Comparison of ENCODE assay signal across 28 cellular contexts in the genomic region with DNA sequence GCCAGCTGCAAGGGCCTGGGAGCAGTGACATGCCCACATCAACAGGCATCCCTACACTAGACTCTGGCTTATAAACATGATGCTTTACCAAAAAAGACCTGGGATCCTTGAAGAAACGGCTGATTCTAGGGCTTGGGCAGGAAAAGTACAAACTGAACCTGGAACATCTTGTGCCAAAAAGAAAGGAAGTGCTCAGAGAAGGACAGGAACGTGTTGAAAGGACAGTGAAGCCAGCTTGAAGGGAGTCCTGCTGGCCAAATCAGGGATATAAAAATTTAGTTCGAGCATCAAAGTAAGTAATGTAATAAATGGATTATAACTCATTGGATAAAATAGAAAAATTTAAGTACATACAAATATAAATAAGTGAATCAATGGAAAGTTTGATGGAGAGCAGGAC. TPM values are rescaled to one million over a fixed set of nuclear protein-coding genes. Genes with fewer than 3 reads are reported as not detected.
A peak's percentile ranks its signal among the peaks of the same experiment; 100 is the strongest.
DNase-seq lines count a peak whose midpoint lies in the region; ATAC-seq, FAIRE-seq and TF ChIP-seq lines count a peak whose summit lies in the region.
"Had no signal": no experiment of that assay in that cellular context is flagged by ENCODE, and none has a peak within 500 bp of the region (broad histone marks: within the 10 kb centered on the region; RNA-seq: fewer than 3 reads in every experiment).

No MANE protein-coding gene starts in this region.

- no peak overlapping the region for H3K4me2 ChIP-seq in osteoblast (ENCODE audit: insufficient read depth, low read length)
- H3K4me2 ChIP-seq: BLaER1, hepatocyte, smooth muscle cell had no signal

- H3K4me3 Mint-ChIP-seq in T-helper 17 cell: no peak overlapping the region
- no peak overlapping the region for H3K4me3 Mint-ChIP-seq in stimulated activated effector memory CD8-positive, alpha-beta T cell treated with anti-CD3 and anti-CD28 coated beads, Interleukin-12 subunit alpha, Interleukin-12 subunit beta, amount 100 ng/mL, for 72 hours
- H3K4me3 Mint-ChIP-seq: dendritic cell treated with granulocyte-macrophage colony-stimulating factor and Interleukin-4, amounts not matched to agents 40 ng/mL and 50 ng/mL, for 4 days; immature natural killer cell; WTC11 had no signal

- peaks cover 11% of the 10 kb centered on the region for H3K27me3 Mint-ChIP-seq in T-helper 17 cell
- H3K27me3 Mint-ChIP-seq: dendritic cell treated with granulocyte-macrophage colony-stimulating factor and Interleukin-4, amounts not matched to agents 40 ng/mL and 50 ng/mL, for 4 days had no signal

- H3K27me3 ChIP-seq in AG04450 (ENCODE audit: control insufficient read depth, insufficient read depth, low read length) (no peaks in the 10 kb centered on the region), esophagus muscularis mucosa (no peaks in the 10 kb centered on the region), osteoblast (ENCODE audit: insufficient read depth, low read length) (no peaks in the 10 kb centered on the region)
- H3K27me3 ChIP-seq: BLaER1, body of pancreas, hepatocyte, tibial nerve had no signal

- H3K36me3 ChIP-seq in esophagus muscularis mucosa (no peaks in the 10 kb centered on the region), osteoblast (ENCODE audit: insufficient read depth, low read length) (no peaks in the 10 kb centered on the region), mucosa of descending colon (ENCODE audit: low read depth) (no peaks in the 10 kb centered on the region)
- H3K36me3 ChIP-seq: BLaER1, left ventricle myocardium inferior, tibial nerve had no signal

- H3K4me1 ChIP-seq in esophagus muscularis mucosa: peaks cover 4 to 34% (median 27%) of the 10 kb centered on the region in 4 donors
- peaks cover 11% of the 10 kb centered on the region for H3K4me1 ChIP-seq in osteoblast (ENCODE audit: insufficient read depth, low read length)
- no peaks in the 10 kb centered on the region for H3K4me1 ChIP-seq in mucosa of descending colon (ENCODE audit: low read depth)
- H3K4me1 ChIP-seq: Caco-2 had no signal

- intact Hi-C loops in esophagus muscularis mucosa (cut with DNase I): loop anchor here (5.0 kb wide), 1 partner anchor 45 kb away; no protein-coding TSS in a partner anchor
- intact Hi-C loops in mucosa of descending colon (cut with DNase I, micrococcal nuclease): loop anchor here (5.0 kb wide), 1 partner anchor 185 kb away; no protein-coding TSS in a partner anchor

- H3K79me2 ChIP-seq in osteoblast (ENCODE audit: insufficient read depth, low read length): no peaks in the 10 kb centered on the region
- H3K79me2 ChIP-seq: hepatocyte had no signal

- WGBS in esophagus muscularis mucosa: 59% methylated on average over 3 of the region's 3 CpGs

- H3K9me3 ChIP-seq in AG04450 (ENCODE audit: control insufficient read depth, insufficient read depth, low read length) (no peaks in the 10 kb centered on the region; the same call in 1 of the 2 replicates), T-helper 17 cell (ENCODE audit: control insufficient read depth, low read length, poor library complexity, severe bottlenecking) (no peaks in the 10 kb centered on the region), esophagus muscularis mucosa (no peaks in the 10 kb centered on the region), osteoblast (ENCODE audit: low read depth, low read length) (no peaks in the 10 kb centered on the region), mucosa of descending colon (no peaks in the 10 kb centered on the region)
- H3K9me3 ChIP-seq: body of pancreas, Caco-2, left ventricle myocardium inferior, tibial nerve had no signal

- H2AFZ ChIP-seq in osteoblast (ENCODE audit: low read length): peak overlapping the region; percentile 64
- H2AFZ ChIP-seq: hepatocyte had no signal

- TF ChIP-seq CTCF in AG04450 (IDR thresholded peaks at IDR 0.05; ENCODE audit: low read depth, low read length) (peak; percentile 32; the same call in 1 of the 2 replicates), esophagus muscularis mucosa (IDR thresholded peaks at IDR 0.05) (peak in 1 of 3 experiments; percentile 28), osteoblast (IDR thresholded peaks at IDR 0.05; ENCODE audit: extremely low read depth, low read depth, low read length) (no peak), mucosa of descending colon (IDR thresholded peaks at IDR 0.05) (no peak)

- H3K27ac Mint-ChIP-seq in T-helper 17 cell: peak overlapping the region; percentile 37
- H3K27ac Mint-ChIP-seq in stimulated activated effector memory CD8-positive, alpha-beta T cell treated with anti-CD3 and anti-CD28 coated beads, Interleukin-12 subunit alpha, Interleukin-12 subunit beta, amount 100 ng/mL, for 72 hours: no peak overlapping the region
- H3K27ac Mint-ChIP-seq: dendritic cell treated with granulocyte-macrophage colony-stimulating factor and Interleukin-4, amounts not matched to agents 40 ng/mL and 50 ng/mL, for 4 days; immature natural killer cell; WTC11 had no signal

- CTCF ChIA-PET in AG04450 (lab: Charles Lee): interaction anchor here (1.0 to 14.5 kb wide), 4 partner anchors 13 to 198 kb away, joined by 5 to 270 read pairs (median 103); no protein-coding TSS in a partner anchor

- no peaks in the 10 kb centered on the region for H4K20me1 ChIP-seq in osteoblast (ENCODE audit: insufficient read depth, low read length)
- H4K20me1 ChIP-seq: BLaER1 had no signal

- TF ChIP-seq POLR2A in esophagus muscularis mucosa (IDR thresholded peaks at IDR 0.05; ENCODE audit: low read depth) (no peak), GM12892 (IDR thresholded peaks at IDR 0.05; ENCODE audit: low read depth, low read length) (no peak)

- no peak for DNase-seq in AG04450 (ENCODE audit: low read depth, low spot score)
- no peak for DNase-seq in T-helper 17 cell
- DNase-seq in esophagus muscularis mucosa (ENCODE audit: extremely low spot score): no peak
- DNase-seq in osteoblast (ENCODE audit: insufficient read length, low spot score, missing footprints): peak; percentile 58
- no peak for DNase-seq in GM12892 (ENCODE audit: insufficient read length)
- DNase-seq in stimulated activated effector memory CD8-positive, alpha-beta T cell treated with anti-CD3 and anti-CD28 coated beads, Interleukin-12 subunit alpha, Interleukin-12 subunit beta, amount 100 ng/mL, for 72 hours (ENCODE audit: low spot score in 2 of 2): no peak
- no peak for DNase-seq in SKM-1 (lab: John Stamatoyannopoulos, UW; ENCODE audit: unreplicated experiment)
- DNase-seq in mucosa of descending colon: no peak
- DNase-seq: body of pancreas; Caco-2; foreskin melanocyte; GOT3; immature natural killer cell; left ventricle myocardium inferior; NCI-H1417; NCI-H2107; NCI-H446 treated with DMSO at 0.1 percent for 48 hours; stimulated activated CD4-positive, alpha-beta T cell treated with anti-CD3 and anti-CD28 coated beads, Interleukin-2, amount 100 ng/mL, for 48 hours; stimulated activated naive CD4-positive, alpha-beta T cell treated with Interleukin-2 at 50 U/mL for 16 hours had no signal

- POLR2A ChIA-PET in AG04450 (lab: Yijun Ruan, JAX): interaction anchor here (0.6 kb wide), 1 partner anchor 12 kb away, joined by 11 read pairs; no protein-coding TSS in a partner anchor

- no peaks in the 10 kb centered on the region for H3K36me3 Mint-ChIP-seq in T-helper 17 cell (ENCODE audit: low read depth)
- H3K36me3 Mint-ChIP-seq in stimulated activated effector memory CD8-positive, alpha-beta T cell treated with anti-CD3 and anti-CD28 coated beads, Interleukin-12 subunit alpha, Interleukin-12 subunit beta, amount 100 ng/mL, for 72 hours: no peaks in the 10 kb centered on the region
- H3K36me3 Mint-ChIP-seq: immature natural killer cell, WTC11 had no signal

- H3K9me3 Mint-ChIP-seq in stimulated activated effector memory CD8-positive, alpha-beta T cell treated with anti-CD3 and anti-CD28 coated beads, Interleukin-12 subunit alpha, Interleukin-12 subunit beta, amount 100 ng/mL, for 72 hours: no peaks in the 10 kb centered on the region
- H3K9me3 Mint-ChIP-seq: dendritic cell treated with granulocyte-macrophage colony-stimulating factor and Interleukin-4, amounts not matched to agents 40 ng/mL and 50 ng/mL, for 4 days; immature natural killer cell had no signal

- peak; percentile 31 for TF ChIP-seq EP300 in esophagus muscularis mucosa (IDR thresholded peaks at IDR 0.05)

- ATAC-seq in T-helper 17 cell (no peak), mucosa of descending colon (no peak)
- ATAC-seq in stimulated activated effector memory CD8-positive, alpha-beta T cell treated with anti-CD3 and anti-CD28 coated beads, Interleukin-12 subunit alpha, Interleukin-12 subunit beta, amount 100 ng/mL, for 72 hours: no peak
- ATAC-seq: body of pancreas, HepG2, WTC11 had no signal

- H3K4me1 Mint-ChIP-seq in T-helper 17 cell: peaks cover 4% of the 10 kb centered on the region
- H3K4me1 Mint-ChIP-seq in stimulated activated effector memory CD8-positive, alpha-beta T cell treated with anti-CD3 and anti-CD28 coated beads, Interleukin-12 subunit alpha, Interleukin-12 subunit beta, amount 100 ng/mL, for 72 hours: no peaks in the 10 kb centered on the region
- H3K4me1 Mint-ChIP-seq: immature natural killer cell had no signal

- no peak overlapping the region for H3K27ac ChIP-seq in AG04450 (ENCODE audit: low read depth, low read length)
- H3K27ac ChIP-seq in esophagus muscularis mucosa (replicated peaks in 1 of 4): peak overlapping the region in 2 of 4 donors; percentile 3 to 26
- H3K27ac ChIP-seq in osteoblast (ENCODE audit: low read depth, low read length): no peak overlapping the region
- H3K27ac ChIP-seq: BLaER1, body of pancreas, hepatocyte, HL-60, left ventricle myocardium inferior, tibial nerve had no signal

- H3K4me3 ChIP-seq in AG04450 (ENCODE audit: low read depth, low read length) (no peak overlapping the region), esophagus muscularis mucosa (no peak overlapping the region), osteoblast (ENCODE audit: insufficient read depth, low read length) (no peak overlapping the region), mucosa of descending colon (no peak overlapping the region)
- H3K4me3 ChIP-seq: BLaER1, body of pancreas, hepatocyte, left ventricle myocardium inferior, smooth muscle cell, tibial nerve had no signal

- no peak for FAIRE-seq in GM12892 (lab: Jason Lieb, UNC)
- FAIRE-seq: A204.1, HepG2 had no signal

RNA-seq across cellular contexts. Expression of a gene that starts 58.1 kb away (rescaled TPM):
- 82.2 and 97.2 TPM in 2 replicates for polyA plus RNA-seq in AG04450 (2011; rRNA removed)
- 46.5 and 56.3 TPM in 2 replicates for polyA minus RNA-seq in AG04450 (2011; rRNA and poly(A)+ RNA removed)
- 1 to 10 TPM in 1 of 2 donors, under 1 TPM in 1; 0.91 to 2.1 TPM for total RNA-seq in T-helper 17 cell
- total RNA-seq in esophagus muscularis mucosa: 10 to 100 TPM; 14.9 to 17.7 (median 15.5) TPM
- total RNA-seq in osteoblast: 39.1 and 50.4 TPM in 2 replicates
- polyA plus RNA-seq in GM12892 (2012; ENCODE audit: missing spikeins): 1.1 TPM
- 10 to 100 TPM; 39.4 to 46.1 (median 41.6) TPM for total RNA-seq in mucosa of descending colon

Comparison
In these comparisons a context has a peak if more than half of its experiments do, and no peak if none do; other contexts are left out.
1. RNA of a gene that starts 58.1 kb away (total RNA-seq): 39.4 to 46.1 TPM in mucosa of descending colon, 39.1 to 50.4 TPM in osteoblast and 14.9 to 17.7 TPM in esophagus muscularis mucosa; 0.91 to 2.1 TPM in T-helper 17 cell; every median in the first group is over 4 times any median in the second.